In the genomic region with DNA sequence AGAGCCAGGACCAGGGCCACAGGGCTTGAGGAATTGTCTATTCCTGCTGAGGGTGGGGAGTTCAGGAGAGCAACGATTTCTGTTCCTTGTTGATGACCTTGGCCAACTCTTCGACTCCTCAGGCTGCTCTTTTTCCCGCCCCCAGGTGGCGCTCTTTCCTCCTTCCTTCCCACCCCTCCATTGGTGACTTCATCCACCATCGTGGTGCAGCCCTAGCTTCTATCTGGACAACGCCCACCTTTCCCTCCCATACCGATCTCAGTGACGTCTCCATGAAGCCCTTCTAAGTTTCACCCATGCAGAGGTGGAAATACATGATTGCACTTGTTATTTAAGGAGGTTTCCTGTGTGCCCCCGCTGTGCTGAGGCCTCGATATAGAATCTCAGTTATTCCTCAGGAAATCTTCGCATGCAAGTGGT, we compare ENCODE assay signal across 1 cellular context.
TF ChIP-seq lines count a peak whose summit lies in the region.

No MANE protein-coding gene starts in this region.

TF ChIP-seq in HEK293, 187 proteins besides CTCF, POLR2A, EP300 and RAD21 (continued from another document and continues in another):
- no peak for TF ChIP-seq PRDM2 (tag by site-specific recombination; IDR thresholded peaks at IDR 0.05; ENCODE audit: borderline replicate concordance)
- no peak for TF ChIP-seq ZNF555 (tag by site-specific recombination; conservative IDR thresholded peaks at IDR 0.05)
- TF ChIP-seq, protein P1, sequence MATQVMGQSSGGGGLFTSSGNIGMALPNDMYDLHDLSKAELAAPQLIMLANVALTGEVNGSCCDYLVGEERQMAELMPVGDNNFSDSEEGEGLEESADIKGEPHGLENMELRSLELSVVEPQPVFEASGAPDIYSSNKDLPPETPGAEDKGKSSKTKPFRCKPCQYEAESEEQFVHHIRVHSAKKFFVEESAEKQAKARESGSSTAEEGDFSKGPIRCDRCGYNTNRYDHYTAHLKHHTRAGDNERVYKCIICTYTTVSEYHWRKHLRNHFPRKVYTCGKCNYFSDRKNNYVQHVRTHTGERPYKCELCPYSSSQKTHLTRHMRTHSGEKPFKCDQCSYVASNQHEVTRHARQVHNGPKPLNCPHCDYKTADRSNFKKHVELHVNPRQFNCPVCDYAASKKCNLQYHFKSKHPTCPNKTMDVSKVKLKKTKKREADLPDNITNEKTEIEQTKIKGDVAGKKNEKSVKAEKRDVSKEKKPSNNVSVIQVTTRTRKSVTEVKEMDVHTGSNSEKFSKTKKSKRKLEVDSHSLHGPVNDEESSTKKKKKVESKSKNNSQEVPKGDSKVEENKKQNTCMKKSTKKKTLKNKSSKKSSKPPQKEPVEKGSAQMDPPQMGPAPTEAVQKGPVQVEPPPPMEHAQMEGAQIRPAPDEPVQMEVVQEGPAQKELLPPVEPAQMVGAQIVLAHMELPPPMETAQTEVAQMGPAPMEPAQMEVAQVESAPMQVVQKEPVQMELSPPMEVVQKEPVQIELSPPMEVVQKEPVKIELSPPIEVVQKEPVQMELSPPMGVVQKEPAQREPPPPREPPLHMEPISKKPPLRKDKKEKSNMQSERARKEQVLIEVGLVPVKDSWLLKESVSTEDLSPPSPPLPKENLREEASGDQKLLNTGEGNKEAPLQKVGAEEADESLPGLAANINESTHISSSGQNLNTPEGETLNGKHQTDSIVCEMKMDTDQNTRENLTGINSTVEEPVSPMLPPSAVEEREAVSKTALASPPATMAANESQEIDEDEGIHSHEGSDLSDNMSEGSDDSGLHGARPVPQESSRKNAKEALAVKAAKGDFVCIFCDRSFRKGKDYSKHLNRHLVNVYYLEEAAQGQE (tag by site-specific recombination; IDR thresholded peaks at IDR 0.05): no peak
- TF ChIP-seq ZNF529 (tag by site-specific recombination; IDR thresholded peaks at IDR 0.05; ENCODE audit: insufficient replicate concordance): no peak
- TF ChIP-seq ZNF670 (tag by site-specific recombination; IDR thresholded peaks at IDR 0.05; ENCODE audit: low read depth): no peak
- TF ChIP-seq ZNF404 (tag by site-specific recombination; IDR thresholded peaks at IDR 0.05): no peak
- no peak for TF ChIP-seq ZNF23 (tag by site-specific recombination; IDR thresholded peaks at IDR 0.05; ENCODE audit: borderline replicate concordance)
- no peak for TF ChIP-seq ZNF580 (tag by site-specific recombination; IDR thresholded peaks at IDR 0.05)
- no peak for TF ChIP-seq ZNF701 (tag by site-specific recombination; IDR thresholded peaks at IDR 0.05)
- no peak for TF ChIP-seq ZNF112 (tag by site-specific recombination; IDR thresholded peaks at IDR 0.05)
- no peak for TF ChIP-seq SP7 (tag by site-specific recombination; IDR thresholded peaks at IDR 0.05)
- TF ChIP-seq ZNF548 (tag by site-specific recombination; IDR thresholded peaks at IDR 0.05): no peak
- peak; percentile 68 for TF ChIP-seq EGR2 (tag by site-specific recombination; IDR thresholded peaks at IDR 0.05; ENCODE audit: low read depth)
- no peak for TF ChIP-seq ZFP69B (tag by site-specific recombination; IDR thresholded peaks at IDR 0.05)
- TF ChIP-seq, protein P2, sequence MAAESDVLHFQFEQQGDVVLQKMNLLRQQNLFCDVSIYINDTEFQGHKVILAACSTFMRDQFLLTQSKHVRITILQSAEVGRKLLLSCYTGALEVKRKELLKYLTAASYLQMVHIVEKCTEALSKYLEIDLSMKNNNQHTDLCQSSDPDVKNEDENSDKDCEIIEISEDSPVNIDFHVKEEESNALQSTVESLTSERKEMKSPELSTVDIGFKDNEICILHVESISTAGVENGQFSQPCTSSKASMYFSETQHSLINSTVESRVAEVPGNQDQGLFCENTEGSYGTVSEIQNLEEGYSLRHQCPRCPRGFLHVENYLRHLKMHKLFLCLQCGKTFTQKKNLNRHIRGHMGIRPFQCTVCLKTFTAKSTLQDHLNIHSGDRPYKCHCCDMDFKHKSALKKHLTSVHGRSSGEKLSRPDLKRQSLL (tag by site-specific recombination; IDR thresholded peaks at IDR 0.05): no peak
- TF ChIP-seq FEZF1 (tag by site-specific recombination; IDR thresholded peaks at IDR 0.05): no peak
- TF ChIP-seq ZNF366 (tag by site-specific recombination; conservative IDR thresholded peaks at IDR 0.05): 0 out of 2 replicates have a peak, but pooled peaks have one; percentile 19
- TF ChIP-seq MYNN (tag by site-specific recombination; IDR thresholded peaks at IDR 0.05; ENCODE audit: borderline replicate concordance): no peak
- TF ChIP-seq ZNF776 (tag by site-specific recombination; IDR thresholded peaks at IDR 0.05; ENCODE audit: borderline replicate concordance): no peak
- no peak for TF ChIP-seq ZNF175 (tag by site-specific recombination; IDR thresholded peaks at IDR 0.05)
- TF ChIP-seq KLF9 (tag by site-specific recombination; IDR thresholded peaks at IDR 0.05; ENCODE audit: low read depth): peak; percentile 31; the same call in 1 of the 2 replicates
- TF ChIP-seq ZNF473 (tag by site-specific recombination; IDR thresholded peaks at IDR 0.05): no peak
- TF ChIP-seq ZNF76 (tag by site-specific recombination; IDR thresholded peaks at IDR 0.05; ENCODE audit: borderline replicate concordance, low read depth): no peak
- no peak for TF ChIP-seq ZNF114 (tag by site-specific recombination; IDR thresholded peaks at IDR 0.05)
- no peak for TF ChIP-seq KLF17 (tag by site-specific recombination; IDR thresholded peaks at IDR 0.05)
- no peak for TF ChIP-seq ZNF184 (tag by site-specific recombination; IDR thresholded peaks at IDR 0.05)
- TF ChIP-seq AEBP2 (tag by site-specific recombination; IDR thresholded peaks at IDR 0.05; ENCODE audit: borderline replicate concordance): no peak
- no peak for TF ChIP-seq ZNF558 (tag by site-specific recombination; IDR thresholded peaks at IDR 0.05)
- no peak for TF ChIP-seq IKZF3 (tag by site-specific recombination; IDR thresholded peaks at IDR 0.05)
- no peak for TF ChIP-seq ZNF561 (tag by site-specific recombination; IDR thresholded peaks at IDR 0.05; ENCODE audit: borderline replicate concordance)
- TF ChIP-seq ZNF677 (tag by site-specific recombination; IDR thresholded peaks at IDR 0.05): no peak
- no peak for TF ChIP-seq ZNF768 (tag by site-specific recombination; IDR thresholded peaks at IDR 0.05)
- TF ChIP-seq, protein P3, sequence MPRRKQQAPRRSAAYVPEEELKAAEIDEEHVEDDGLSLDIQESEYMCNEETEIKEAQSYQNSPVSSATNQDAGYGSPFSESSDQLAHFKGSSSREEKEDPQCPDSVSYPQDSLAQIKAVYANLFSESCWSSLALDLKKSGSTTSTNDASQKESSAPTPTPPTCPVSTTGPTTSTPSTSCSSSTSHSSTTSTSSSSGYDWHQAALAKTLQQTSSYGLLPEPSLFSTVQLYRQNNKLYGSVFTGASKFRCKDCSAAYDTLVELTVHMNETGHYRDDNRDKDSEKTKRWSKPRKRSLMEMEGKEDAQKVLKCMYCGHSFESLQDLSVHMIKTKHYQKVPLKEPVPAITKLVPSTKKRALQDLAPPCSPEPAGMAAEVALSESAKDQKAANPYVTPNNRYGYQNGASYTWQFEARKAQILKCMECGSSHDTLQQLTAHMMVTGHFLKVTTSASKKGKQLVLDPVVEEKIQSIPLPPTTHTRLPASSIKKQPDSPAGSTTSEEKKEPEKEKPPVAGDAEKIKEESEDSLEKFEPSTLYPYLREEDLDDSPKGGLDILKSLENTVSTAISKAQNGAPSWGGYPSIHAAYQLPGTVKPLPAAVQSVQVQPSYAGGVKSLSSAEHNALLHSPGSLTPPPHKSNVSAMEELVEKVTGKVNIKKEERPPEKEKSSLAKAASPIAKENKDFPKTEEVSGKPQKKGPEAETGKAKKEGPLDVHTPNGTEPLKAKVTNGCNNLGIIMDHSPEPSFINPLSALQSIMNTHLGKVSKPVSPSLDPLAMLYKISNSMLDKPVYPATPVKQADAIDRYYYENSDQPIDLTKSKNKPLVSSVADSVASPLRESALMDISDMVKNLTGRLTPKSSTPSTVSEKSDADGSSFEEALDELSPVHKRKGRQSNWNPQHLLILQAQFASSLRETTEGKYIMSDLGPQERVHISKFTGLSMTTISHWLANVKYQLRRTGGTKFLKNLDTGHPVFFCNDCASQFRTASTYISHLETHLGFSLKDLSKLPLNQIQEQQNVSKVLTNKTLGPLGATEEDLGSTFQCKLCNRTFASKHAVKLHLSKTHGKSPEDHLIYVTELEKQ (tag by site-specific recombination; IDR thresholded peaks at IDR 0.05; ENCODE audit: borderline replicate concordance): no peak
- TF ChIP-seq ZSCAN16 (tag by site-specific recombination; IDR thresholded peaks at IDR 0.05): no peak
- TF ChIP-seq ZFP37 (tag by site-specific recombination; IDR thresholded peaks at IDR 0.05): no peak
- no peak for TF ChIP-seq GLIS2 (tag by site-specific recombination; IDR thresholded peaks at IDR 0.05)
- TF ChIP-seq, protein P4, sequence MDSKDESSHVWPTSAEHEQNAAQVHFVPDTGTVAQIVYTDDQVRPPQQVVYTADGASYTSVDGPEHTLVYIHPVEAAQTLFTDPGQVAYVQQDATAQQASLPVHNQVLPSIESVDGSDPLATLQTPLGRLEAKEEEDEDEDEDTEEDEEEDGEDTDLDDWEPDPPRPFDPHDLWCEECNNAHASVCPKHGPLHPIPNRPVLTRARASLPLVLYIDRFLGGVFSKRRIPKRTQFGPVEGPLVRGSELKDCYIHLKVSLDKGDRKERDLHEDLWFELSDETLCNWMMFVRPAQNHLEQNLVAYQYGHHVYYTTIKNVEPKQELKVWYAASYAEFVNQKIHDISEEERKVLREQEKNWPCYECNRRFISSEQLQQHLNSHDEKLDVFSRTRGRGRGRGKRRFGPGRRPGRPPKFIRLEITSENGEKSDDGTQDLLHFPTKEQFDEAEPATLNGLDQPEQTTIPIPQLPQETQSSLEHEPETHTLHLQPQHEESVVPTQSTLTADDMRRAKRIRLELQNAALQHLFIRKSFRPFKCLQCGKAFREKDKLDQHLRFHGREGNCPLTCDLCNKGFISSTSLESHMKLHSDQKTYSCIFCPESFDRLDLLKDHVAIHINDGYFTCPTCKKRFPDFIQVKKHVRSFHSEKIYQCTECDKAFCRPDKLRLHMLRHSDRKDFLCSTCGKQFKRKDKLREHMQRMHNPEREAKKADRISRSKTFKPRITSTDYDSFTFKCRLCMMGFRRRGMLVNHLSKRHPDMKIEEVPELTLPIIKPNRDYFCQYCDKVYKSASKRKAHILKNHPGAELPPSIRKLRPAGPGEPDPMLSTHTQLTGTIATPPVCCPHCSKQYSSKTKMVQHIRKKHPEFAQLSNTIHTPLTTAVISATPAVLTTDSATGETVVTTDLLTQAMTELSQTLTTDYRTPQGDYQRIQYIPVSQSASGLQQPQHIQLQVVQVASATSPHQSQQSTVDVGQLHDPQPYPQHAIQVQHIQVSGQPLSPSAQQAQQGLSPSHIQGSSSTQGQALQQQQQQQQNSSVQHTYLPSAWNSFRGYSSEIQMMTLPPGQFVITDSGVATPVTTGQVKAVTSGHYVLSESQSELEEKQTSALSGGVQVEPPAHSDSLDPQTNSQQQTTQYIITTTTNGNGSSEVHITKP (tag by site-specific recombination; IDR thresholded peaks at IDR 0.05): peak; percentile 52; the same call in 1 of the 2 replicates
- TF ChIP-seq ZNF629 (tag by site-specific recombination; IDR thresholded peaks at IDR 0.05): no peak
